Comparison of ENCODE assay signal across 15 cellular contexts in the genomic region with DNA sequence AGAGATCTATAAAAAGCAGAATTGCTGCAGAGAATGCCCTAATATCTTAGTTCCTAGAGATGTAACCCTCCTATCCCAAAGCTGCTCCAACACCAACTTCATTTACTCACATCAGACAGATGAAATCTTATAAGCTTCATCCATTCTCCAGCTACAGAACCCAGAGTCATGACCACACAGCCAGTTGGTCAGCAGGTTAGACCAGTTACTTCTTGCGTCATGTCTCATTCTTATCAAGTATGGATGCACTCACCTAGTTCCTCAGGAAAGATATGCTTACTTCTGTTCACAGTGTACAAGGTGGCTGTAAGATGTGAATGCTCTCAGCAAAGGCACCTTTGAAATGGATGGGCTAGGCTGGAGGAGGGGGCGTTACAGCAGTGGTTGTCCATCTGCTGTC. TPM values are rescaled to one million over a fixed set of nuclear protein-coding genes. Genes with fewer than 3 reads are reported as not detected.
DNase-seq lines count a peak whose midpoint lies in the region; TF ChIP-seq lines count a peak whose summit lies in the region.
"Had no signal": no experiment of that assay in that cellular context is flagged by ENCODE, and none has a peak within 500 bp of the region (broad histone marks: within the 10 kb centered on the region; RNA-seq: fewer than 3 reads in every experiment).

No MANE protein-coding gene starts in this region.

- no peaks in the 10 kb centered on the region for H3K9me3 ChIP-seq in thyroid gland
- H3K9me3 ChIP-seq: BLaER1 had no signal

- CTCF ChIA-PET in activated naive CD4-positive, alpha-beta T cell treated with anti-CD3 and anti-CD28 coated beads, Interleukin-2, amount 10 ng/mL, durations not matched to agents 7 days and 5 days (lab: Charles Lee): no interaction called here

- H3K27me3 Mint-ChIP-seq in activated naive CD4-positive, alpha-beta T cell treated with anti-CD3 and anti-CD28 coated beads, Interleukin-2, amount 10 ng/mL, durations not matched to agents 7 days and 5 days: peaks cover 15% of the 10 kb centered on the region

- no peak overlapping the region for H3K4me3 Mint-ChIP-seq in activated naive CD4-positive, alpha-beta T cell treated with anti-CD3 and anti-CD28 coated beads, Interleukin-2, amount 10 ng/mL, durations not matched to agents 7 days and 5 days
- H3K4me3 Mint-ChIP-seq: H9 had no signal

- TF ChIP-seq POLR2A in thyroid gland (IDR thresholded peaks at IDR 0.05): no peak

- H3K4me3 ChIP-seq in epithelial cell of esophagus (ENCODE audit: low read length) (no peak overlapping the region), thyroid gland (replicated peaks in 1 of 3) (no peak overlapping the region)
- H3K4me3 ChIP-seq: BLaER1, K562 had no signal

- no peak for TF ChIP-seq CTCF in epithelial cell of esophagus (IDR thresholded peaks at IDR 0.05; ENCODE audit: insufficient read depth, low read depth, low read length, missing control alignments)
- TF ChIP-seq CTCF in thyroid gland (IDR thresholded peaks at IDR 0.05): no peak

- intact Hi-C loops in thyroid gland (cut with DNase I): no loop called here

- WGBS in thyroid gland, 2 donors: 85 to 89% methylated on average over 2 of the region's 2 CpGs

- no peaks in the 10 kb centered on the region for H3K9me3 Mint-ChIP-seq in activated naive CD4-positive, alpha-beta T cell treated with anti-CD3 and anti-CD28 coated beads, Interleukin-2, amount 10 ng/mL, durations not matched to agents 7 days and 5 days
- H3K9me3 Mint-ChIP-seq: H9 had no signal

- H3K36me3 ChIP-seq in thyroid gland: no peaks in the 10 kb centered on the region
- H3K36me3 ChIP-seq: BLaER1 had no signal

- H3K36me3 Mint-ChIP-seq in activated naive CD4-positive, alpha-beta T cell treated with anti-CD3 and anti-CD28 coated beads, Interleukin-2, amount 10 ng/mL, durations not matched to agents 7 days and 5 days: no peaks in the 10 kb centered on the region

- no peak for TF ChIP-seq RAD21 in Ishikawa (IDR thresholded peaks at IDR 0.05; ENCODE audit: low read depth)

- H3K4me1 Mint-ChIP-seq in activated naive CD4-positive, alpha-beta T cell treated with anti-CD3 and anti-CD28 coated beads, Interleukin-2, amount 10 ng/mL, durations not matched to agents 7 days and 5 days: no peaks in the 10 kb centered on the region
- H3K4me1 Mint-ChIP-seq: H9 had no signal

- peak; percentile 5 for DNase-seq in SIG-M5 treated with dmso at 0.1 percent for 504 hours (lab: John Stamatoyannopoulos, UW; ENCODE audit: unreplicated experiment)
- DNase-seq in SIG-M5 (lab: John Stamatoyannopoulos, UW): no peak
- peak; percentile 78 for DNase-seq in epithelial cell of esophagus (ENCODE audit: low read depth)
- DNase-seq in thyroid gland: no peak
- DNase-seq in kidney tubule cell (ENCODE audit: low spot score): no peak
- DNase-seq in activated naive CD4-positive, alpha-beta T cell treated with anti-CD3 and anti-CD28 coated beads, Interleukin-2, amount 10 ng/mL, durations not matched to agents 7 days and 5 days: no peak
- DNase-seq: 8988T, AML-193, DMS79 treated with DMSO at 0.1 percent for 48 hours, EL, GOT3, H9 had no signal

- H3K27me3 ChIP-seq in thyroid gland: no peaks in the 10 kb centered on the region
- H3K27me3 ChIP-seq: BLaER1 had no signal

- peaks cover 26 to 28% of the 10 kb centered on the region in 2 donors for H3K4me1 ChIP-seq in thyroid gland
- H3K4me1 ChIP-seq: BLaER1 had no signal

- H3K27ac ChIP-seq in thyroid gland: peak overlapping the region; percentile 68 to 81 (median 81)
- H3K27ac ChIP-seq: BLaER1 had no signal

- no peak for TF ChIP-seq EP300 in Ishikawa (IDR thresholded peaks at IDR 0.05; ENCODE audit: borderline replicate concordance)

- no peak overlapping the region for H3K27ac Mint-ChIP-seq in activated naive CD4-positive, alpha-beta T cell treated with anti-CD3 and anti-CD28 coated beads, Interleukin-2, amount 10 ng/mL, durations not matched to agents 7 days and 5 days
- H3K27ac Mint-ChIP-seq: H9 had no signal

TF ChIP-seq in Ishikawa, 13 proteins besides CTCF, POLR2A, EP300 and RAD21:
- TF ChIP-seq CREB1 (IDR thresholded peaks at IDR 0.05; ENCODE audit: low read depth): no peak
- TF ChIP-seq TCF12 (IDR thresholded peaks at IDR 0.05; ENCODE audit: low read depth): no peak
- TF ChIP-seq, protein P1, sequence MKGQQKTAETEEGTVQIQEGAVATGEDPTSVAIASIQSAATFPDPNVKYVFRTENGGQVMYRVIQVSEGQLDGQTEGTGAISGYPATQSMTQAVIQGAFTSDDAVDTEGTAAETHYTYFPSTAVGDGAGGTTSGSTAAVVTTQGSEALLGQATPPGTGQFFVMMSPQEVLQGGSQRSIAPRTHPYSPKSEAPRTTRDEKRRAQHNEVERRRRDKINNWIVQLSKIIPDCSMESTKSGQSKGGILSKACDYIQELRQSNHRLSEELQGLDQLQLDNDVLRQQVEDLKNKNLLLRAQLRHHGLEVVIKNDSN (IDR thresholded peaks at IDR 0.05): no peak
- no peak for TF ChIP-seq ZBTB7A (IDR thresholded peaks at IDR 0.05; ENCODE audit: low read depth)
- TF ChIP-seq, protein P2, sequence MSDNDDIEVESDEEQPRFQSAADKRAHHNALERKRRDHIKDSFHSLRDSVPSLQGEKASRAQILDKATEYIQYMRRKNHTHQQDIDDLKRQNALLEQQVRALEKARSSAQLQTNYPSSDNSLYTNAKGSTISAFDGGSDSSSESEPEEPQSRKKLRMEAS (IDR thresholded peaks at IDR 0.05): no peak
- TF ChIP-seq CEBPB (IDR thresholded peaks at IDR 0.05): peak; percentile 31; the same call in 1 of the 2 replicates
- TF ChIP-seq YY1 (IDR thresholded peaks at IDR 0.05; ENCODE audit: low read depth): no peak
- no peak for TF ChIP-seq TAF1 (IDR thresholded peaks at IDR 0.05; ENCODE audit: low read depth)
- TF ChIP-seq EGR1 (IDR thresholded peaks at IDR 0.05): no peak

RNA-seq across cellular contexts. Expression of a gene that starts 47.9 kb away (rescaled TPM):
- 10 to 100 TPM; 77.5 to 98.4 (median 83.7) TPM for total RNA-seq in thyroid gland
- total RNA-seq: K562 had no signal

Comparison
In these comparisons a context has a peak if more than half of its experiments do, and no peak if none do; other contexts are left out.
1. DNase-seq: peak in SIG-M5 treated with dmso at 0.1 percent for 504 hours (single experiment) and epithelial cell of esophagus (single experiment); none in SIG-M5 (single experiment), thyroid gland (0 of 2), kidney tubule cell (single experiment) and activated naive CD4-positive, alpha-beta T cell treated with anti-CD3 and anti-CD28 coated beads, Interleukin-2, amount 10 ng/mL, durations not matched to agents 7 days and 5 days (single experiment).